In genomic region chr9:976258-976804, GRCh38 we compare ENCODE assay signal across 10 cellular contexts. TPM values are rescaled to one million over a fixed set of nuclear protein-coding genes. Genes with fewer than 3 reads are reported as not detected.
DNase-seq lines count a peak whose midpoint lies in the region; ATAC-seq, FAIRE-seq and TF ChIP-seq lines count a peak whose summit lies in the region.
"Had no signal": no experiment of that assay in that cellular context is flagged by ENCODE, and none has a peak within 500 bp of the region (broad histone marks: within the 10 kb centered on the region; RNA-seq: fewer than 3 reads in every experiment).

Gene DMRT3 (plus strand): TSS chr9:976655. CDS start chr9:977002, 347 bp downstream.

- H3K27me3 ChIP-seq in HL-60 (ENCODE audit: insufficient read depth, poor library complexity, severe bottlenecking) = peaks cover 85% of the 10 kb centered on the region
- peaks cover 68% of the 10 kb centered on the region for H3K27me3 ChIP-seq in adipocyte (replicated peaks; ENCODE audit: control insufficient read depth, insufficient read depth, low read length)

- H3K27me3 Mint-ChIP-seq in mesothelial cell of epicardium (ENCODE audit: low read depth) = peaks cover 93% of the 10 kb centered on the region

- no peak for ATAC-seq in GM18505 (IDR thresholded peaks at IDR 0.05; ENCODE audit: unreplicated experiment)

- TF ChIP-seq CTCF in D721Med (IDR thresholded peaks at IDR 0.05; ENCODE audit: insufficient read depth, missing control alignments) = no peak
- TF ChIP-seq CTCF in HL-60 (IDR thresholded peaks at IDR 0.05; ENCODE audit: insufficient read depth, low read length) = no peak
- no peak for TF ChIP-seq CTCF in mesothelial cell of epicardium (IDR thresholded peaks at IDR 0.05; ENCODE audit: unreplicated experiment)

- H3K27ac ChIP-seq in HL-60 (replicated peaks) = no peak within 1 kb of the TSS
- H3K27ac ChIP-seq: brain microvascular endothelial cell, KMS-11 had no signal

- peak within 1 kb of the TSS; percentile 69 for H3K4me3 Mint-ChIP-seq in mesothelial cell of epicardium

- H3K9ac ChIP-seq in adipocyte (ENCODE audit: low read length) = no peak within 1 kb of the TSS
- H3K9ac ChIP-seq: KMS-11 had no signal

- peaks cover 3% of the 10 kb centered on the region for H3K4me1 ChIP-seq in adipocyte (ENCODE audit: control insufficient read depth, insufficient read depth, low read length)

- H3K36me3 Mint-ChIP-seq in mesothelial cell of epicardium = no peaks in the 10 kb centered on the region

- no peaks in the 10 kb centered on the region for H3K9me3 Mint-ChIP-seq in mesothelial cell of epicardium

- DNase-seq in D721Med (ENCODE audit: insufficient read length, low spot score) (peak; percentile 72), HL-60 (ENCODE audit: low read depth in 1 of 2, low spot score in 1 of 2) (no peak), adipocyte (ENCODE audit: low read depth) (no peak), mesothelial cell of epicardium (ENCODE audit: low spot score in 2 of 2, unreplicated experiment in 2 of 2) (peak; percentile 40 to 68), NCI-H1092 treated with DMSO at 0.1 percent for 48 hours (lab: John Stamatoyannopoulos, UW) (no peak), SHP77 (lab: John Stamatoyannopoulos, UW) (no peak), erythroblast (lab: John Stamatoyannopoulos, UW) (no peak)
- DNase-seq: brain microvascular endothelial cell had no signal

- TF ChIP-seq POLR2A in erythroblast (IDR thresholded peaks at IDR 0.05; ENCODE audit: low read length) (no peak), GM18505 (IDR thresholded peaks at IDR 0.05; ENCODE audit: borderline replicate concordance, extremely low read depth, insufficient read depth, insufficient read length) (no peak)

- no peaks in the 10 kb centered on the region for H3K9me3 ChIP-seq in adipocyte (ENCODE audit: control insufficient read depth, low read length)

- H3K4me1 Mint-ChIP-seq in mesothelial cell of epicardium = peaks cover 18% of the 10 kb centered on the region

- H3K4me3 ChIP-seq in HL-60 (replicated peaks; ENCODE audit: insufficient read depth, low read length) (peak within 1 kb of the TSS; percentile 23), adipocyte (ENCODE audit: low read length) (peak within 1 kb of the TSS; percentile 64)

- peak within 1 kb of the TSS; percentile 53 for H3K27ac Mint-ChIP-seq in mesothelial cell of epicardium

- H3K36me3 ChIP-seq in adipocyte (ENCODE audit: control insufficient read depth, insufficient read depth, low read length, severe bottlenecking) = no peaks in the 10 kb centered on the region
- H3K36me3 ChIP-seq: brain microvascular endothelial cell had no signal

- no peak for FAIRE-seq in D721Med (lab: Jason Lieb, UNC)

RNA-seq across cellular contexts. Expression of gene DMRT3, which starts in this region (rescaled TPM):
- 2.1 to 3.3 TPM (median 2.5 TPM) in 3 replicates for total RNA-seq in mesothelial cell of epicardium

Comparison
In these comparisons a context has a peak if more than half of its experiments do, and no peak if none do; other contexts are left out.
1. DNase-seq: peak in D721Med (single experiment) and mesothelial cell of epicardium (2 of 2); none in HL-60 (0 of 2), adipocyte (single experiment), NCI-H1092 treated with DMSO at 0.1 percent for 48 hours (single experiment), SHP77 (0 of 2) and erythroblast (0 of 2).